In genomic region chr18:60549338-60549960, GRCh38 we compare ENCODE assay signal across 9 cellular contexts.
DNase-seq lines count a peak whose midpoint lies in the region; ATAC-seq and TF ChIP-seq lines count a peak whose summit lies in the region.
"Had no signal": no experiment of that assay in that cellular context is flagged by ENCODE, and none has a peak within 500 bp of the region (broad histone marks: within the 10 kb centered on the region; RNA-seq: fewer than 3 reads in every experiment).

No MANE protein-coding gene starts in this region.

- H2AFZ ChIP-seq in hepatocyte, result no peak overlapping the region

- H3K36me3 ChIP-seq in hepatocyte (replicated peaks; ENCODE audit: insufficient read depth, low read depth) (no peaks in the 10 kb centered on the region), testis (ENCODE audit: low read depth, missing control alignments) (no peaks in the 10 kb centered on the region)

- H3K4me3 Mint-ChIP-seq in WTC11, result no peak overlapping the region
- H3K4me3 Mint-ChIP-seq: stimulated activated naive B cell treated with anti-CD40 and anti-IgM and Interleukin-4, amounts not matched to agents 10 μg/mL and 1 μg/mL and 100 μg/mL, for 72 hours had no signal

- H3K4me1 ChIP-seq in hepatocyte (ENCODE audit: insufficient read depth), result no peaks in the 10 kb centered on the region
- H3K4me1 ChIP-seq in testis, result no peaks in the 10 kb centered on the region

- no peaks in the 10 kb centered on the region for H3K9me2 ChIP-seq in hepatocyte (replicated peaks; ENCODE audit: insufficient read depth)

- H3K9me3 ChIP-seq in hepatocyte (ENCODE audit: low read depth), result no peaks in the 10 kb centered on the region
- no peaks in the 10 kb centered on the region for H3K9me3 ChIP-seq in testis

- no peak overlapping the region for H3K27ac ChIP-seq in hepatocyte
- H3K27ac ChIP-seq in testis, result no peak overlapping the region

- H3K79me2 ChIP-seq in hepatocyte, result no peaks in the 10 kb centered on the region

- H3K4me1 Mint-ChIP-seq in WTC11, result peaks cover 6% of the 10 kb centered on the region
- H3K4me1 Mint-ChIP-seq: stimulated activated naive B cell treated with anti-CD40 and anti-IgM and Interleukin-4, amounts not matched to agents 10 μg/mL and 1 μg/mL and 100 μg/mL, for 72 hours had no signal

- ATAC-seq in HG02973 (IDR thresholded peaks at IDR 0.05; ENCODE audit: unreplicated experiment), result peak; percentile 68
- no peak for ATAC-seq in WTC11
- no peak for ATAC-seq in HG02642 (IDR thresholded peaks at IDR 0.05; ENCODE audit: poor library complexity, unreplicated experiment)

- POLR2A ChIA-PET in WTC11 (lab: Charles Lee), result no interaction called here

- H3K27me3 ChIP-seq in hepatocyte, result no peaks in the 10 kb centered on the region
- no peaks in the 10 kb centered on the region for H3K27me3 ChIP-seq in testis

- WGBS in hepatocyte (ENCODE audit: low lambda C conversion rate, missing lambda C conversion rate), result 2% methylated on average over 2 of the region's 2 CpGs
- WGBS in testis, 2 donors, result 13 to 20% methylated on average over 2 of the region's 2 CpGs

- no peaks in the 10 kb centered on the region for H3K36me3 Mint-ChIP-seq in WTC11
- H3K36me3 Mint-ChIP-seq: stimulated activated naive B cell treated with anti-CD40 and anti-IgM and Interleukin-4, amounts not matched to agents 10 μg/mL and 1 μg/mL and 100 μg/mL, for 72 hours had no signal

- H3K9me3 Mint-ChIP-seq in WTC11, result peaks cover 8% of the 10 kb centered on the region; the same call in 1 of the 2 replicates
- H3K9me3 Mint-ChIP-seq: stimulated activated naive B cell treated with anti-CD40 and anti-IgM and Interleukin-4, amounts not matched to agents 10 μg/mL and 1 μg/mL and 100 μg/mL, for 72 hours had no signal

- no peaks in the 10 kb centered on the region for H3K27me3 Mint-ChIP-seq in WTC11 (ENCODE audit: low read depth)

- H3K4me2 ChIP-seq in hepatocyte, result peak overlapping the region; percentile 17

- H4K20me1 ChIP-seq in hepatocyte (ENCODE audit: insufficient read depth, poor library complexity, severe bottlenecking), result no peaks in the 10 kb centered on the region

- H3K27ac Mint-ChIP-seq in WTC11, result no peak overlapping the region
- H3K27ac Mint-ChIP-seq: stimulated activated naive B cell treated with anti-CD40 and anti-IgM and Interleukin-4, amounts not matched to agents 10 μg/mL and 1 μg/mL and 100 μg/mL, for 72 hours had no signal

- DNase-seq in activated CD4-positive, alpha-beta T cell treated with anti-CD3 and anti-CD28 coated beads for 48 hours, result peak; percentile 12
- DNase-seq in activated CD4-positive, alpha-beta T cell treated with anti-CD3 and anti-CD28 coated beads for 4 hours, result no peak
- DNase-seq in NCI-H2171 (lab: John Stamatoyannopoulos, UW), result peak; percentile 82
- DNase-seq in WTC11 (ENCODE audit: low spot score), result no peak
- peak; percentile 87 for DNase-seq in hepatocyte (ENCODE audit: low spot score)
- peak; percentile 66 for DNase-seq in testis
- DNase-seq: stimulated activated naive B cell treated with anti-CD40 and anti-IgM and Interleukin-4, amounts not matched to agents 10 μg/mL and 1 μg/mL and 100 μg/mL, for 72 hours had no signal

- TF ChIP-seq POLR2A in testis (IDR thresholded peaks at IDR 0.05), result no peak

- CTCF ChIA-PET in WTC11 (lab: Charles Lee), result interaction anchor here (0.6 to 3.0 kb wide), 8 partner anchors 59 to 726 kb away, joined by 3 to 31 read pairs (median 4); no protein-coding TSS in a partner anchor

- H3K4me3 ChIP-seq in hepatocyte (no peak overlapping the region), testis (no peak overlapping the region)

- TF ChIP-seq CTCF in WTC11 (IDR thresholded peaks at IDR 0.05) (peak; percentile 56), hepatocyte (IDR thresholded peaks at IDR 0.05; ENCODE audit: poor library complexity) (peak; percentile 96), testis (IDR thresholded peaks at IDR 0.05) (peak; percentile 52 to 78 (median 69))

- intact Hi-C loops in testis (cut with DNase I; ENCODE audit: low total_unique reads), result no loop called here

TF ChIP-seq in WTC11, 78 proteins besides CTCF, POLR2A, EP300 and RAD21:
- TF ChIP-seq GABPB1 (CRISPR knock-in tag; IDR thresholded peaks at IDR 0.05), result 0 out of 2 replicates have a peak, but pooled peaks have one; percentile 27
- no peak for TF ChIP-seq SP1 (CRISPR knock-in tag; conservative IDR thresholded peaks at IDR 0.05)

Comparison
In these comparisons a context has a peak if more than half of its experiments do, and no peak if none do; other contexts are left out.
1. DNase-seq: peak in activated CD4-positive, alpha-beta T cell treated with anti-CD3 and anti-CD28 coated beads for 48 hours (single experiment), NCI-H2171 (single experiment), hepatocyte (single experiment) and testis (single experiment); none in activated CD4-positive, alpha-beta T cell treated with anti-CD3 and anti-CD28 coated beads for 4 hours (0 of 2) and WTC11 (single experiment).
2. Peak in every context shown above with its lines, with median percentiles within 50 percentile points of each other: CTCF ChIP-seq.